Comparison of ENCODE assay signal across 11 cellular contexts in genomic region chr6:16785496-16785895, GRCh38.
"Had no signal": no experiment of that assay in that cellular context is flagged by ENCODE, and none has a peak within 500 bp of the region (broad histone marks: within the 10 kb centered on the region; RNA-seq: fewer than 3 reads in every experiment).

No MANE protein-coding gene starts in this region.

- H3K4me3 Mint-ChIP-seq: GM23338, H9, HFFc6 had no signal

- H3K36me3 ChIP-seq: HAP-1 had no signal

- H3K4me3 ChIP-seq: GM23248, GM23338, HAP-1 had no signal

- H3K9ac ChIP-seq: GM23248 had no signal

- H3K27ac Mint-ChIP-seq: GM23338, H9, HFFc6 had no signal

- H3K4me2 ChIP-seq: GM23338 had no signal

- H2AFZ ChIP-seq: GM23248, GM23338 had no signal

- H3K27ac ChIP-seq: GM23248 had no signal

- ATAC-seq: GM23338, HCT116 had no signal

- DNase-seq: GM23248, GOT3, H7, H9, HCEC 1CT, HFFc6 had no signal

- FAIRE-seq: H1, H54 had no signal
